In the genomic region with DNA sequence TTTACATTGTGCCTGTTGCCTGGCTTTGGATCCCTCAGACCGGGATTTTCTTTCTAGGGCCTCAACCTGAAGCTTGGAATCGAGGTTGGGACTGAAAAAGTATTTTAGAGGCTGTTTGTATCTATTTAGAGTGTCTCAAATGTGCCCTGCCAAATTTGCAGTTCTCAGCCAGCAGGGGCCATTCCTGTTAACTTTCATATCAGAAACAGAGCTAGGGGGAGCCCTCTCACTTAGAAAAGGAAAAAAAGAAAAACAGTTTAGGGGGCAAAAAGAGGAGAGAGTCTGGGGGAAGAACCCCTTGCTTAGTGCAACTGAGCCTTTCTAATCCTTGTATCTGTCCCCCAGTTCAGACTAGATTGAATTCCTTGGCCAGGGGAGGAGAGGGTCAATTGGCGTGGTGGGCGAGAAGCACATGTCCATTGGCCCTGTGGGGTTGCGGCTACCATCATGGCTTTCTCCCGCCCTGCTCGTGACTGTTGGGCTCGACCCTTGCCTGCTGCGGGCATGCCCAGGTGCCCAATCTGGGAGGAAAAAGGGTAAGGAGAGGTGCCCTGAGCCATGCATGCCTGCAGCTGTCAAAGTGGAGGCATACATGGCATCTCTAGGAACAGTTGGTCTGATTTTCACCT, we compare ENCODE assay signal across 17 cellular contexts.
A peak's percentile ranks its signal among the peaks of the same experiment; 100 is the strongest.
DNase-seq lines count a peak whose midpoint lies in the region; ATAC-seq, FAIRE-seq and TF ChIP-seq lines count a peak whose summit lies in the region.
"Had no signal": no experiment of that assay in that cellular context is flagged by ENCODE, and none has a peak within 500 bp of the region (broad histone marks: within the 10 kb centered on the region; RNA-seq: fewer than 3 reads in every experiment).

No MANE protein-coding gene starts in this region.

- no peak overlapping the region for H3K4me2 ChIP-seq in GM23338
- H3K4me2 ChIP-seq in PC-9, result no peak overlapping the region

- no peaks in the 10 kb centered on the region for H3K27me3 ChIP-seq in GM23338 (ENCODE audit: insufficient read depth)
- no peaks in the 10 kb centered on the region for H3K27me3 ChIP-seq in PC-9 (ENCODE audit: insufficient read depth, low read depth)
- H3K27me3 ChIP-seq in foreskin keratinocyte, result no peaks in the 10 kb centered on the region
- no peaks in the 10 kb centered on the region for H3K27me3 ChIP-seq in small intestine (ENCODE audit: control insufficient read depth in 2 of 2, insufficient read depth in 2 of 2, low read length in 2 of 2)

- POLR2A ChIA-PET in PC-9 (lab: Charles Lee; ENCODE audit: unreplicated experiment), result no interaction called here

- H3K36me3 ChIP-seq in GM23338 (ENCODE audit: insufficient read depth) (no peaks in the 10 kb centered on the region), PC-9 (ENCODE audit: low read depth) (no peaks in the 10 kb centered on the region), small intestine (ENCODE audit: control insufficient read depth in 2 of 2, insufficient read depth in 2 of 2, low read length in 2 of 2) (no peaks in the 10 kb centered on the region), kidney (ENCODE audit: control insufficient read depth in 1 of 2, insufficient read depth in 2 of 2, low read length in 2 of 2) (no peaks in the 10 kb centered on the region)
- H3K36me3 ChIP-seq: lower lobe of right lung had no signal

- H3K4me3 Mint-ChIP-seq in GM23338, result no peak overlapping the region
- H3K4me3 Mint-ChIP-seq: activated naive CD8-positive, alpha-beta T cell; CD8-positive, alpha-beta T cell; natural killer cell treated with Interleukin-12 subunit alpha and Interleukin-12 subunit beta and Interleukin-15 and Interleukin-18, amount 100 ng/mL, for 72 hours had no signal

- intact Hi-C loops in PC-9 (cut with micrococcal nuclease; ENCODE audit: unreplicated experiment) (no loop called here), kidney (cut with DNase I) (no loop called here), posterior vena cava (cut with DNase I) (no loop called here)

- no peak for FAIRE-seq in small intestine (lab: Jason Lieb, UNC)
- FAIRE-seq in kidney (lab: Jason Lieb, UNC), result no peak

- H3F3A ChIP-seq in GM23338 (replicated peaks; ENCODE audit: low read depth) (no peaks in the 10 kb centered on the region), PC-9 (ENCODE audit: insufficient read depth, low read depth) (no peaks in the 10 kb centered on the region)

- H3K4me1 Mint-ChIP-seq in GM23338, result no peaks in the 10 kb centered on the region

- H3K9ac ChIP-seq in kidney (ENCODE audit: low read length in 2 of 2), result no peak overlapping the region

- no TSS peak for BruUV-seq in PC-9 (replicated peaks; lab: Mats Ljungman, UMichigan)

- H3K9me3 ChIP-seq in PC-9 (ENCODE audit: insufficient read depth, low read depth) (no peaks in the 10 kb centered on the region), small intestine (ENCODE audit: control insufficient read depth, low read depth) (no peaks in the 10 kb centered on the region), kidney (ENCODE audit: control insufficient read depth in 1 of 2, low read length in 2 of 2) (no peaks in the 10 kb centered on the region)
- H3K9me3 ChIP-seq: lower lobe of right lung had no signal

- DNase-seq in AG10803 (ENCODE audit: low read depth), result no peak
- DNase-seq in GM23338 (ENCODE audit: low spot score), result peak; percentile 71
- DNase-seq in PC-9, result no peak
- no peak for DNase-seq in foreskin keratinocyte
- no peak for DNase-seq in small intestine
- DNase-seq in kidney, result no peak
- DNase-seq in posterior vena cava (ENCODE audit: low spot score), result no peak
- DNase-seq: activated CD4-positive, CD25-positive, alpha-beta regulatory T cell treated with anti-CD3 and anti-CD28 coated beads, Interleukin-2, amount 50 U/mL, for 72 hours; CD8-positive, alpha-beta T cell; GF-D8; hippocampal formation; lower lobe of right lung; NCI-H1930; stimulated activated naive CD8-positive, alpha-beta T cell treated with anti-CD3 and anti-CD28 coated beads, Interleukin-15, Interleukin-2, amounts not matched to agents 100 U/mL and 50 U/mL, for 24 hours had no signal

- H3K9me2 ChIP-seq in GM23338 (ENCODE audit: insufficient read depth), result no peaks in the 10 kb centered on the region
- H3K9me2 ChIP-seq in PC-9 (ENCODE audit: insufficient read depth), result 0 out of 2 replicates have a peak, but pooled peaks cover 4% of the 10 kb centered on the region

- no peaks in the 10 kb centered on the region for H3K9me3 Mint-ChIP-seq in GM23338
- H3K9me3 Mint-ChIP-seq: CD8-positive, alpha-beta T cell; natural killer cell treated with Interleukin-12 subunit alpha and Interleukin-12 subunit beta and Interleukin-15 and Interleukin-18, amount 100 ng/mL, for 72 hours had no signal

- ATAC-seq in GM23338 (peak; percentile 74), foreskin keratinocyte (no peak), HG03342 (IDR thresholded peaks at IDR 0.05; ENCODE audit: unreplicated experiment) (no peak)
- ATAC-seq: CD8-positive, alpha-beta T cell; lower lobe of right lung; natural killer cell treated with Interleukin-12 subunit alpha and Interleukin-12 subunit beta and Interleukin-15 and Interleukin-18, amount 100 ng/mL, for 72 hours; stimulated activated naive CD8-positive, alpha-beta T cell treated with anti-CD3 and anti-CD28 coated beads, Interleukin-15, Interleukin-2, amounts not matched to agents 100 U/mL and 50 U/mL, for 24 hours had no signal

- H2AFZ ChIP-seq in GM23338 (peak overlapping the region; percentile 95), PC-9 (no peak overlapping the region)

- no peaks in the 10 kb centered on the region for H3K4me1 ChIP-seq in GM23338 (ENCODE audit: insufficient read depth)
- H3K4me1 ChIP-seq in PC-9 (replicated peaks; ENCODE audit: insufficient read depth), result no peaks in the 10 kb centered on the region
- H3K4me1 ChIP-seq in foreskin keratinocyte, result no peaks in the 10 kb centered on the region
- H3K4me1 ChIP-seq in small intestine (ENCODE audit: control insufficient read depth in 2 of 2, insufficient read depth in 1 of 2, low read depth in 1 of 2, low read length in 1 of 2), result no peaks in the 10 kb centered on the region
- no peaks in the 10 kb centered on the region for H3K4me1 ChIP-seq in kidney (ENCODE audit: control insufficient read depth in 1 of 2, insufficient read depth in 1 of 2, low read depth in 1 of 2, low read length in 2 of 2)
- H3K4me1 ChIP-seq: lower lobe of right lung had no signal

- peak; percentile 21; the same call in 1 of the 2 replicates for TF ChIP-seq CTCF in AG10803 (conservative IDR thresholded peaks at IDR 0.05; ENCODE audit: low read length)
- TF ChIP-seq CTCF in GM23338 (conservative IDR thresholded peaks at IDR 0.05; ENCODE audit: low read depth in 2 of 2), result peak; percentile 59 to 78
- peak; percentile 37; the same call in 1 of the 2 replicates for TF ChIP-seq CTCF in PC-9 (conservative IDR thresholded peaks at IDR 0.05)
- TF ChIP-seq CTCF in foreskin keratinocyte (conservative IDR thresholded peaks at IDR 0.05), result peak; percentile 50
- no peak for TF ChIP-seq CTCF in kidney (IDR thresholded peaks at IDR 0.05; ENCODE audit: borderline replicate concordance, extremely low read depth, insufficient read depth)

- no peaks in the 10 kb centered on the region for H3K79me2 ChIP-seq in GM23338 (replicated peaks; ENCODE audit: insufficient read depth)
- H3K79me2 ChIP-seq in PC-9 (ENCODE audit: low read depth), result no peaks in the 10 kb centered on the region

- CTCF ChIA-PET in PC-9 (lab: Charles Lee), result interaction anchor here (0.6 kb wide), 1 partner anchor 51 kb away, joined by 4 read pairs; no protein-coding TSS in a partner anchor

- H3K36me3 Mint-ChIP-seq in GM23338 (ENCODE audit: low read depth), result no peaks in the 10 kb centered on the region
- H3K36me3 Mint-ChIP-seq: CD8-positive, alpha-beta T cell; natural killer cell treated with Interleukin-12 subunit alpha and Interleukin-12 subunit beta and Interleukin-15 and Interleukin-18, amount 100 ng/mL, for 72 hours had no signal

- peaks cover 2% of the 10 kb centered on the region for H3K27me3 Mint-ChIP-seq in GM23338 (ENCODE audit: insufficient read depth, low read depth, poor library complexity)
- H3K27me3 Mint-ChIP-seq: activated naive CD8-positive, alpha-beta T cell; natural killer cell treated with Interleukin-12 subunit alpha and Interleukin-12 subunit beta and Interleukin-15 and Interleukin-18, amount 100 ng/mL, for 72 hours had no signal

- H3K27ac ChIP-seq in GM23338 (ENCODE audit: low read depth) (no peak overlapping the region), PC-9 (no peak overlapping the region), foreskin keratinocyte (no peak overlapping the region), small intestine (ENCODE audit: low read depth in 1 of 2, low read length in 1 of 2) (no peak overlapping the region), kidney (ENCODE audit: low read depth in 2 of 2, low read length in 2 of 2) (no peak overlapping the region)
- H3K27ac ChIP-seq: lower lobe of right lung had no signal

- H4K20me1 ChIP-seq in GM23338 (replicated peaks; ENCODE audit: insufficient read depth), result no peaks in the 10 kb centered on the region
- no peaks in the 10 kb centered on the region for H4K20me1 ChIP-seq in PC-9 (ENCODE audit: insufficient read depth)

- H3K27ac Mint-ChIP-seq in GM23338, result no peak overlapping the region
- H3K27ac Mint-ChIP-seq: activated naive CD8-positive, alpha-beta T cell; CD8-positive, alpha-beta T cell; natural killer cell treated with Interleukin-12 subunit alpha and Interleukin-12 subunit beta and Interleukin-15 and Interleukin-18, amount 100 ng/mL, for 72 hours had no signal

- no peak overlapping the region for H3K4me3 ChIP-seq in AG10803 (ENCODE audit: low read length)
- H3K4me3 ChIP-seq in GM23338, result no peak overlapping the region
- H3K4me3 ChIP-seq in PC-9, result no peak overlapping the region
- no peak overlapping the region for H3K4me3 ChIP-seq in small intestine (ENCODE audit: low read depth in 1 of 2, low read length in 2 of 2)
- H3K4me3 ChIP-seq in kidney (ENCODE audit: low read length in 2 of 2), result no peak overlapping the region
- H3K4me3 ChIP-seq: lower lobe of right lung had no signal

- WGBS in small intestine, 3 donors, result 85 to 90% (median 90%) methylated on average over 9 of the region's 9 CpGs

TF ChIP-seq in GM23338, 12 proteins besides CTCF, POLR2A, EP300 and RAD21 (continues in another document):
- TF ChIP-seq STAT1 (IDR thresholded peaks at IDR 0.05; ENCODE audit: unreplicated experiment), result no peak
